22 cellular contexts compared by ENCODE assay signal in genomic region chr6:109686566-109686965, GRCh38. TPM values are rescaled to one million over a fixed set of nuclear protein-coding genes. Genes with fewer than 3 reads are reported as not detected.
DNase-seq lines count a peak whose midpoint lies in the region; ATAC-seq, FAIRE-seq and TF ChIP-seq lines count a peak whose summit lies in the region.
"Had no signal": no experiment of that assay in that cellular context is flagged by ENCODE, and none has a peak within 500 bp of the region (broad histone marks: within the 10 kb centered on the region; RNA-seq: fewer than 3 reads in every experiment).

No MANE protein-coding gene starts in this region.

- dilution Hi-C loops in mammary epithelial cell (cut with HindIII; ENCODE audit: low sequenced_read_pairs) (no loop called here), keratinocyte (cut with MboI; ENCODE audit: extremely low pct_ligation_motif_present, low sequenced_read_pairs) (no loop called here)

- no peak overlapping the region for H3K4me3 Mint-ChIP-seq in natural killer cell treated with Interleukin-12 subunit alpha and Interleukin-12 subunit beta and Interleukin-15 and Interleukin-18, amount 100 ng/mL, for 72 hours
- H3K4me3 Mint-ChIP-seq in natural killer cell, result no peak overlapping the region

- H3K27ac ChIP-seq in mammary epithelial cell (ENCODE audit: insufficient read depth, low read depth, low read length), result peak overlapping the region; percentile 76
- peak overlapping the region; percentile 70 for H3K27ac ChIP-seq in keratinocyte (ENCODE audit: control insufficient read depth, insufficient read depth, low read length)
- H3K27ac ChIP-seq: pancreas, sigmoid colon, uterus had no signal

- no TSS peak for BruUV-seq in mammary epithelial cell (replicated peaks; lab: Mats Ljungman, UMichigan)

- H3K36me3 ChIP-seq in mammary epithelial cell (ENCODE audit: insufficient read depth, low read length), result no peaks in the 10 kb centered on the region
- H3K36me3 ChIP-seq in keratinocyte (ENCODE audit: control insufficient read depth in 2 of 2, extremely low read depth in 1 of 2, insufficient read depth in 2 of 2, low read length in 2 of 2), result no peaks in the 10 kb centered on the region
- H3K36me3 ChIP-seq: heart right ventricle, pancreas, sigmoid colon, uterus had no signal

- in situ Hi-C loops in mammary epithelial cell (cut with MboI; ENCODE audit: low sequenced_read_pairs in 2 of 2), result no loop called here

- H3K9me1 ChIP-seq in keratinocyte (ENCODE audit: control insufficient read depth, extremely low read depth, insufficient read depth, low read length), result no peaks in the 10 kb centered on the region

- H3K27me3 Mint-ChIP-seq in natural killer cell treated with Interleukin-12 subunit alpha and Interleukin-12 subunit beta and Interleukin-15 and Interleukin-18, amount 100 ng/mL, for 72 hours, result no peaks in the 10 kb centered on the region
- H3K27me3 Mint-ChIP-seq in natural killer cell (ENCODE audit: low read depth in 2 of 2), result no peaks in the 10 kb centered on the region
- H3K27me3 Mint-ChIP-seq: activated naive CD8-positive, alpha-beta T cell; IgD-negative memory B cell had no signal

- H3K9me3 ChIP-seq in mammary epithelial cell (replicated peaks; ENCODE audit: insufficient read depth, low read length) (no peaks in the 10 kb centered on the region), keratinocyte (ENCODE audit: control insufficient read depth, low read depth, low read length) (no peaks in the 10 kb centered on the region)
- H3K9me3 ChIP-seq: pancreas, sigmoid colon, uterus had no signal

- H3K4me3 ChIP-seq in mammary epithelial cell (replicated peaks in 1 of 3; ENCODE audit: insufficient read depth in 1 of 3, low read depth in 2 of 3, low read length in 3 of 3) (no peak overlapping the region), keratinocyte (ENCODE audit: control insufficient read depth in 2 of 3, extremely low read depth in 1 of 3, insufficient read depth in 2 of 3, low read depth in 1 of 3, low read length in 3 of 3) (no peak overlapping the region)
- H3K4me3 ChIP-seq: heart right ventricle, pancreas, sigmoid colon, uterus had no signal

- H3K79me2 ChIP-seq in mammary epithelial cell (ENCODE audit: insufficient read depth, low read length), result no peaks in the 10 kb centered on the region
- H3K79me2 ChIP-seq in keratinocyte (ENCODE audit: control insufficient read depth, insufficient read depth, low read length), result no peaks in the 10 kb centered on the region

- intact Hi-C loops in natural killer cell (cut with micrococcal nuclease) (no loop called here), mammary epithelial cell (cut with micrococcal nuclease) (no loop called here)

- CTCF ChIA-PET in mammary epithelial cell (lab: Charles Lee; ENCODE audit: low non-redundant PET), result no interaction called here

- no peak for DNase-seq in natural killer cell treated with Interleukin-12 subunit alpha and Interleukin-12 subunit beta and Interleukin-15 and Interleukin-18, amount 100 ng/mL, for 72 hours (ENCODE audit: low spot score)
- DNase-seq in natural killer cell (no peak), mammary epithelial cell (no peak), keratinocyte (ENCODE audit: low read depth, low spot score) (no peak), AG20443 (ENCODE audit: low spot score) (no peak), SKM-1 treated with dmso at 0.1 percent for 144 hours (lab: John Stamatoyannopoulos, UW; ENCODE audit: unreplicated experiment) (no peak), H4 (ENCODE audit: low spot score) (no peak)
- no peak for DNase-seq in activated naive CD4-positive, alpha-beta T cell treated with Interleukin-2 at 50 U/mL for 16 hours
- DNase-seq: activated CD4-positive, alpha-beta T cell treated with anti-CD3 and anti-CD28 coated beads for 1 hour; activated CD8-positive, alpha-beta memory T cell treated with anti-CD3 and anti-CD28 coated beads for 24 hours; effector memory CD4-positive, alpha-beta T cell; heart right ventricle; NCI-H1436 treated with DMSO at 0.1 percent for 48 hours; NCI-H748 treated with DMSO at 0.1 percent for 48 hours; pancreas; sigmoid colon; uterus had no signal

- H3K4me2 ChIP-seq in mammary epithelial cell (ENCODE audit: insufficient read depth, low read depth, low read length) (peak overlapping the region; percentile 3), keratinocyte (ENCODE audit: control insufficient read depth, extremely low read depth, insufficient read depth, low read depth, low read length) (no peak overlapping the region)

- peaks cover 18 to 33% of the 10 kb centered on the region in 2 donors for H3K4me1 Mint-ChIP-seq in natural killer cell treated with Interleukin-12 subunit alpha and Interleukin-12 subunit beta and Interleukin-15 and Interleukin-18, amount 100 ng/mL, for 72 hours (ENCODE audit: low read depth in 2 of 2)
- peaks cover 19 to 30% of the 10 kb centered on the region in 2 donors for H3K4me1 Mint-ChIP-seq in natural killer cell

- H3K9ac ChIP-seq in mammary epithelial cell (ENCODE audit: insufficient read depth, low read length), result no peak overlapping the region
- H3K9ac ChIP-seq in keratinocyte (ENCODE audit: control insufficient read depth, extremely low read depth, insufficient read depth, low read length), result no peak overlapping the region

- H3K36me3 Mint-ChIP-seq in natural killer cell treated with Interleukin-12 subunit alpha and Interleukin-12 subunit beta and Interleukin-15 and Interleukin-18, amount 100 ng/mL, for 72 hours, result peaks cover 3% of the 10 kb centered on the region
- no peaks in the 10 kb centered on the region for H3K36me3 Mint-ChIP-seq in natural killer cell

- H4K20me1 ChIP-seq in mammary epithelial cell (ENCODE audit: insufficient read depth, low read length) (no peaks in the 10 kb centered on the region), keratinocyte (ENCODE audit: control insufficient read depth, extremely low read depth, insufficient read depth, low read length) (no peaks in the 10 kb centered on the region)

- peak overlapping the region; percentile 53 to 70 for H3K27ac Mint-ChIP-seq in natural killer cell treated with Interleukin-12 subunit alpha and Interleukin-12 subunit beta and Interleukin-15 and Interleukin-18, amount 100 ng/mL, for 72 hours
- no peak overlapping the region for H3K27ac Mint-ChIP-seq in natural killer cell
- H3K27ac Mint-ChIP-seq: IgD-negative memory B cell, nephron had no signal

- peak overlapping the region; percentile 81 for H2AFZ ChIP-seq in mammary epithelial cell (ENCODE audit: low read depth, low read length)
- H2AFZ ChIP-seq in keratinocyte (ENCODE audit: control insufficient read depth, low read length), result no peak overlapping the region

- peaks cover 28% of the 10 kb centered on the region for H3K4me1 ChIP-seq in mammary epithelial cell (ENCODE audit: insufficient read depth, low read length)
- H3K4me1 ChIP-seq in keratinocyte (ENCODE audit: control insufficient read depth, extremely low read depth, insufficient read depth, low read length), result peaks cover 19% of the 10 kb centered on the region
- H3K4me1 ChIP-seq: pancreas, uterus had no signal

- no peak for TF ChIP-seq CTCF in natural killer cell (IDR thresholded peaks at IDR 0.05)
- TF ChIP-seq CTCF in mammary epithelial cell (conservative IDR thresholded peaks at IDR 0.05 in 1 of 2, IDR thresholded peaks at IDR 0.05 in 1 of 2; ENCODE audit: extremely low read depth in 1 of 2, insufficient read depth in 1 of 2, low read depth in 1 of 2, low read length in 2 of 2), result no peak
- TF ChIP-seq CTCF in keratinocyte (optimal IDR thresholded peaks at IDR 0.05 in 1 of 3, IDR thresholded peaks at IDR 0.05 in 1 of 3, conservative IDR thresholded peaks at IDR 0.05 in 1 of 3; ENCODE audit: extremely low read depth in 1 of 3, insufficient read depth in 2 of 3, low read length in 3 of 3), result no peak

- H3K27me3 ChIP-seq in mammary epithelial cell (ENCODE audit: insufficient read depth, low read length) (no peaks in the 10 kb centered on the region), keratinocyte (ENCODE audit: control insufficient read depth, extremely low read depth, insufficient read depth, low read length) (no peaks in the 10 kb centered on the region)
- H3K27me3 ChIP-seq: heart right ventricle, pancreas, sigmoid colon, uterus had no signal

- ATAC-seq in natural killer cell treated with Interleukin-12 subunit alpha and Interleukin-12 subunit beta and Interleukin-15 and Interleukin-18, amount 100 ng/mL, for 72 hours, result no peak
- ATAC-seq in natural killer cell, result no peak
- ATAC-seq: pancreas, Right ventricle myocardium inferior had no signal

- no peaks in the 10 kb centered on the region for H3K9me3 Mint-ChIP-seq in natural killer cell treated with Interleukin-12 subunit alpha and Interleukin-12 subunit beta and Interleukin-15 and Interleukin-18, amount 100 ng/mL, for 72 hours
- H3K9me3 Mint-ChIP-seq in natural killer cell, result no peaks in the 10 kb centered on the region

- no peak for FAIRE-seq in keratinocyte (lab: Jason Lieb, UNC)
- FAIRE-seq: pancreas, TTC549 had no signal

RNA-seq across cellular contexts. Expression of gene AK9, which starts 4.4 kb away (rescaled TPM):
- 1 to 10 TPM; 7.3 to 8.4 TPM for total RNA-seq in natural killer cell treated with Interleukin-12 subunit alpha and Interleukin-12 subunit beta and Interleukin-15 and Interleukin-18, amount 100 ng/mL, for 72 hours
- total RNA-seq in natural killer cell, result 10 to 100 TPM; 14.0 to 19.2 (median 14.2) TPM
- 1 to 10 TPM; 2.2 to 2.4 TPM for total RNA-seq in mammary epithelial cell
- 0.66 TPM for polyA plus RNA-seq in mammary epithelial cell
- polyA minus RNA-seq in mammary epithelial cell, result not detected
- 0.94 to 1.8 TPM (median 1.2 TPM) in 3 replicates for polyA plus RNA-seq in keratinocyte
- 15.6 TPM for polyA plus RNA-seq in keratinocyte (2011; ENCODE audit: low read depth)
- 0.71 and 1.7 TPM in 2 replicates for polyA plus RNA-seq in keratinocyte (2011; cell fraction: cytosol; rRNA removed)
- polyA plus RNA-seq in keratinocyte (2011; cell fraction: nucleus; rRNA removed), result 1.3 and 2.3 TPM in 2 replicates
- polyA plus RNA-seq in keratinocyte (2012; ENCODE audit: low replicate concordance), result 0.60 and 3.7 TPM in 2 replicates
- polyA minus RNA-seq in keratinocyte, result 0.23 to 1.0 TPM (median 0.86 TPM) in 3 replicates
- not detected for polyA minus RNA-seq in keratinocyte (2011; cell fraction: cytosol; rRNA and poly(A)+ RNA removed)
- polyA minus RNA-seq in keratinocyte (2011; cell fraction: nucleus; rRNA and poly(A)+ RNA removed), result 0.32 and 1.5 TPM in 2 replicates
- 0.41 and 1.3 TPM in 2 replicates for total RNA-seq in H4 (2014; rRNA removed; shearing (Covaris generic))

RNA-seq across cellular contexts. Expression of gene FIG4, which starts 4.5 kb away (rescaled TPM):
- total RNA-seq in natural killer cell treated with Interleukin-12 subunit alpha and Interleukin-12 subunit beta and Interleukin-15 and Interleukin-18, amount 100 ng/mL, for 72 hours, result 10 to 100 TPM in 1 of 2 donors, 1 to 10 TPM in 1; 9.4 to 19.4 TPM
- total RNA-seq in natural killer cell (10 to 100 TPM; 15.7 to 38.5 (median 20.7) TPM), mammary epithelial cell (10 to 100 TPM; 12.2 to 17.2 TPM)
- polyA plus RNA-seq in mammary epithelial cell (6.5 TPM), keratinocyte (8.6 to 12.8 TPM (median 12.6 TPM) in 3 replicates)
- polyA minus RNA-seq in mammary epithelial cell (12.4 TPM), keratinocyte (3.4 to 14.8 TPM (median 10.9 TPM) in 3 replicates)
- polyA plus RNA-seq in keratinocyte (2011; ENCODE audit: low read depth), result 26.1 TPM
- 8.4 and 14.1 TPM in 2 replicates for polyA plus RNA-seq in keratinocyte (2011; cell fraction: cytosol; rRNA removed)
- 13.2 and 15.0 TPM in 2 replicates for polyA plus RNA-seq in keratinocyte (2011; cell fraction: nucleus; rRNA removed)
- 7.4 and 10.7 TPM in 2 replicates for polyA plus RNA-seq in keratinocyte (2012; ENCODE audit: low replicate concordance)
- polyA minus RNA-seq in keratinocyte (2011; cell fraction: cytosol; rRNA and poly(A)+ RNA removed), result 9.8 TPM
- 8.1 and 20.2 TPM in 2 replicates for polyA minus RNA-seq in keratinocyte (2011; cell fraction: nucleus; rRNA and poly(A)+ RNA removed)
- total RNA-seq in H4 (2014; rRNA removed; shearing (Covaris generic)), result 7.8 and 9.7 TPM in 2 replicates

Comparison
In these comparisons a context has a peak if more than half of its experiments do, and no peak if none do; other contexts are left out.
1. H3K27ac Mint-ChIP-seq: peak in natural killer cell treated with Interleukin-12 subunit alpha and Interleukin-12 subunit beta and Interleukin-15 and Interleukin-18, amount 100 ng/mL, for 72 hours (2 of 2); none in natural killer cell (0 of 2).